In genomic region chr1:151145158-151146071, GRCh38 we compare ENCODE assay signal across 8 cellular contexts. TPM values are rescaled to one million over a fixed set of nuclear protein-coding genes. Genes with fewer than 3 reads are reported as not detected.
A peak's percentile ranks its signal among the peaks of the same experiment; 100 is the strongest.
DNase-seq lines count a peak whose midpoint lies in the region; ATAC-seq and TF ChIP-seq lines count a peak whose summit lies in the region.

No MANE protein-coding gene starts in this region.

- H3K4me1 ChIP-seq in neuron (ENCODE audit: insufficient read depth, low read length), result peaks cover 36% of the 10 kb centered on the region

- intact Hi-C loops in activated B cell treated with CpG ODN at 0.5 μM for 24 hours (cut with micrococcal nuclease), result loop anchor here (1.0 kb wide), 4 partner anchors 11 to 75 kb away; partner anchors contain the start of genes GABPB2, LYSMD1 and TNFAIP8L2

- peak overlapping the region; percentile 71 for H3K4me3 ChIP-seq in fibroblast of pulmonary artery (replicated peaks; ENCODE audit: low read depth, low read length)
- H3K4me3 ChIP-seq in neuron (ENCODE audit: low read length), result peak overlapping the region; percentile 77

- no peaks in the 10 kb centered on the region for H3K9me3 ChIP-seq in neuron (ENCODE audit: low read length)

- H3K4me3 Mint-ChIP-seq in activated B cell treated with CpG ODN at 0.5 μM for 24 hours, result peak overlapping the region; percentile 90

- no peaks in the 10 kb centered on the region for H3K9me3 Mint-ChIP-seq in activated B cell treated with CpG ODN at 0.5 μM for 24 hours

- H3K36me3 Mint-ChIP-seq in activated B cell treated with CpG ODN at 0.5 μM for 24 hours (ENCODE audit: low read depth), result no peaks in the 10 kb centered on the region

- H3K36me3 ChIP-seq in neuron (ENCODE audit: insufficient read depth, low read length), result peaks cover 5% of the 10 kb centered on the region

- ATAC-seq in activated B cell treated with CpG ODN at 0.5 μM for 24 hours (ENCODE audit: low read depth), result no peak
- no peak for ATAC-seq in HG02970 (IDR thresholded peaks at IDR 0.05; ENCODE audit: low FRiP score, unreplicated experiment)
- no peak for ATAC-seq in GM19351 (IDR thresholded peaks at IDR 0.05; ENCODE audit: unreplicated experiment)
- ATAC-seq in HG03378 (IDR thresholded peaks at IDR 0.05; ENCODE audit: unreplicated experiment), result no peak

- H3K27me3 Mint-ChIP-seq in activated B cell treated with CpG ODN at 0.5 μM for 24 hours, result peaks cover 7% of the 10 kb centered on the region

- no peak overlapping the region for H3K27ac Mint-ChIP-seq in activated B cell treated with CpG ODN at 0.5 μM for 24 hours

- CTCF ChIA-PET in activated B cell treated with CpG ODN at 0.5 μM for 24 hours (lab: Charles Lee), result interaction anchor here (1.6 kb wide), 1 partner anchor 10 kb away, joined by 4 read pairs; no protein-coding TSS in a partner anchor

- DNase-seq in DMS 273 (lab: John Stamatoyannopoulos, UW; ENCODE audit: unreplicated experiment), result peak; percentile 97
- no peak for DNase-seq in DMS 273 treated with DMSO at 0.1 percent for 48 hours (lab: John Stamatoyannopoulos, UW)
- DNase-seq in activated B cell treated with CpG ODN at 0.5 μM for 24 hours, result peak; percentile 37
- DNase-seq in fibroblast of pulmonary artery (ENCODE audit: low read depth), result peak; percentile 13

- H3K27me3 ChIP-seq in neuron (ENCODE audit: insufficient read depth, low read length), result no peaks in the 10 kb centered on the region

- peak overlapping the region; percentile 35 for H2AFZ ChIP-seq in neuron (ENCODE audit: low read depth, low read length)

- no peak for TF ChIP-seq CTCF in activated B cell treated with CpG ODN at 0.5 μM for 24 hours (IDR thresholded peaks at IDR 0.05)
- TF ChIP-seq CTCF in fibroblast of pulmonary artery (IDR thresholded peaks at IDR 0.05; ENCODE audit: low read length, missing control alignments), result no peak

- POLR2A ChIA-PET in activated B cell treated with CpG ODN at 0.5 μM for 24 hours (lab: Charles Lee), result interaction anchor here (0.6 to 1.4 kb wide), 3 partner anchors 9 to 14 kb away, joined by 3 to 7 read pairs (median 4); partner anchors contain the start of gene TNFAIP8L2

- H3K4me1 Mint-ChIP-seq in activated B cell treated with CpG ODN at 0.5 μM for 24 hours, result peaks cover 18% of the 10 kb centered on the region

RNA-seq across cellular contexts. Expression of gene SEMA6C, which starts 1.0 kb away (rescaled TPM):
- 0.59 and 0.67 TPM in 2 replicates for total RNA-seq in activated B cell treated with CpG ODN at 0.5 μM for 24 hours

RNA-seq across cellular contexts. Expression of gene TNFAIP8L2, which starts 11.0 kb away (rescaled TPM):
- total RNA-seq in activated B cell treated with CpG ODN at 0.5 μM for 24 hours, result 8.5 and 9.3 TPM in 2 replicates

RNA-seq across cellular contexts. Expression of gene LYSMD1, which starts 20.3 kb away (rescaled TPM):
- 4.9 and 5.4 TPM in 2 replicates for total RNA-seq in activated B cell treated with CpG ODN at 0.5 μM for 24 hours

RNA-seq across cellular contexts. Expression of gene SCNM1, which starts 20.5 kb away (rescaled TPM):
- 52.8 and 58.2 TPM in 2 replicates for total RNA-seq in activated B cell treated with CpG ODN at 0.5 μM for 24 hours

RNA-seq across cellular contexts. Expression of gene TMOD4, which starts 30.4 kb away (rescaled TPM):
- 3.8 and 4.4 TPM in 2 replicates for total RNA-seq in activated B cell treated with CpG ODN at 0.5 μM for 24 hours
